20 cellular contexts compared by ENCODE assay signal in genomic region chr2:231883468-231883881, GRCh38. TPM values are rescaled to one million over a fixed set of nuclear protein-coding genes. Genes with fewer than 3 reads are reported as not detected.
DNase-seq lines count a peak whose midpoint lies in the region; TF ChIP-seq lines count a peak whose summit lies in the region.
"Had no signal": no experiment of that assay in that cellular context is flagged by ENCODE, and none has a peak within 500 bp of the region (broad histone marks: within the 10 kb centered on the region; RNA-seq: fewer than 3 reads in every experiment).

No MANE protein-coding gene starts in this region.

- no peak overlapping the region for H3K4me3 ChIP-seq in hepatocyte
- H3K4me3 ChIP-seq: left lung had no signal

- no peak overlapping the region for H3K4me3 Mint-ChIP-seq in HFFc6
- H3K4me3 Mint-ChIP-seq: activated naive CD8-positive, alpha-beta T cell treated with anti-CD3 and anti-CD28 coated beads, Interleukin-2, amount 50 U/mL, for 24 hours; activated T-cell treated with anti-CD3 and anti-CD28 coated beads, Interleukin-2, amount 50 U/mL, for 24 hours had no signal

- H3K79me2 ChIP-seq in hepatocyte, result no peaks in the 10 kb centered on the region

- H3K27me3 Mint-ChIP-seq in HFFc6 (ENCODE audit: insufficient read depth), result peaks cover 44% of the 10 kb centered on the region

- DNase-seq in CD1c-positive myeloid dendritic cell (ENCODE audit: extremely low spot score) (peak; percentile 5), HFFc6 (peak; percentile 21), OCI-M1 (lab: John Stamatoyannopoulos, UW) (peak; percentile 7), hepatocyte (ENCODE audit: low spot score) (peak; percentile 62), SW 1271 (lab: John Stamatoyannopoulos, UW) (no peak), NCI-H1436 treated with DMSO at 0.1 percent for 48 hours (lab: John Stamatoyannopoulos, UW) (no peak), HCEC 1CT (no peak), NCI-H2081 treated with DMSO at 0.1 percent for 48 hours (lab: John Stamatoyannopoulos, UW) (no peak)
- DNase-seq: activated CD4-positive, alpha-beta T cell treated with anti-CD3 and anti-CD28 coated beads for 48 hours; activated naive CD8-positive, alpha-beta T cell treated with anti-CD3 and anti-CD28 coated beads, Interleukin-2, amount 50 U/mL, for 24 hours; activated T-cell treated with anti-CD3 and anti-CD28 coated beads, Interleukin-2, amount 50 U/mL, for 24 hours; AML-193; DND-41; hypothalamus; left lung; NCI-H2081; PC-3 had no signal

- no peaks in the 10 kb centered on the region for H4K20me1 ChIP-seq in hepatocyte (ENCODE audit: insufficient read depth, poor library complexity, severe bottlenecking)

- peaks cover 10% of the 10 kb centered on the region for H3K4me1 Mint-ChIP-seq in HFFc6 (ENCODE audit: low read depth)
- H3K4me1 Mint-ChIP-seq: activated naive CD8-positive, alpha-beta T cell treated with anti-CD3 and anti-CD28 coated beads, Interleukin-2, amount 50 U/mL, for 24 hours had no signal

- H3K4me2 ChIP-seq in hepatocyte, result peak overlapping the region; percentile 45

- no peaks in the 10 kb centered on the region for H3K36me3 ChIP-seq in hepatocyte (replicated peaks; ENCODE audit: insufficient read depth, low read depth)
- H3K36me3 ChIP-seq: left lung had no signal

- H3K27ac Mint-ChIP-seq in HFFc6, result no peak overlapping the region
- H3K27ac Mint-ChIP-seq: activated naive CD8-positive, alpha-beta T cell treated with anti-CD3 and anti-CD28 coated beads, Interleukin-2, amount 50 U/mL, for 24 hours; activated T-cell treated with anti-CD3 and anti-CD28 coated beads, Interleukin-2, amount 50 U/mL, for 24 hours had no signal

- no peaks in the 10 kb centered on the region; the same call in 1 of the 2 replicates for H3K9me3 Mint-ChIP-seq in HFFc6
- H3K9me3 Mint-ChIP-seq: activated naive CD8-positive, alpha-beta T cell treated with anti-CD3 and anti-CD28 coated beads, Interleukin-2, amount 50 U/mL, for 24 hours; activated T-cell treated with anti-CD3 and anti-CD28 coated beads, Interleukin-2, amount 50 U/mL, for 24 hours had no signal

- no peaks in the 10 kb centered on the region for H3K27me3 ChIP-seq in hepatocyte

- H3K36me3 Mint-ChIP-seq in HFFc6 (ENCODE audit: low read depth), result no peaks in the 10 kb centered on the region

- no peak overlapping the region for H2AFZ ChIP-seq in hepatocyte

- TF ChIP-seq CTCF in HFFc6 (IDR thresholded peaks at IDR 0.05) (no peak), hepatocyte (IDR thresholded peaks at IDR 0.05; ENCODE audit: poor library complexity) (no peak)

- no peak overlapping the region for H3K27ac ChIP-seq in hepatocyte
- H3K27ac ChIP-seq: epithelial cell of prostate, left lung had no signal

- no peaks in the 10 kb centered on the region for H3K4me1 ChIP-seq in hepatocyte (ENCODE audit: insufficient read depth)
- H3K4me1 ChIP-seq: left lung had no signal

- H3K9me3 ChIP-seq in hepatocyte (ENCODE audit: low read depth), result no peaks in the 10 kb centered on the region
- H3K9me3 ChIP-seq: left lung had no signal

- H3K9me2 ChIP-seq in hepatocyte (replicated peaks; ENCODE audit: insufficient read depth), result no peaks in the 10 kb centered on the region

- 38% methylated on average over 5 of the region's 5 CpGs for WGBS in hepatocyte (ENCODE audit: low lambda C conversion rate, missing lambda C conversion rate)

RNA-seq across cellular contexts. Expression of gene NPPC, which starts 42.7 kb away (rescaled TPM):
- total RNA-seq in HFFc6 (2021; fragmentation: NEBNext Ultra II Directional; extraction: Animal tissue kit (Norgen Biotek cat#: 25700)), result not detected
- total RNA-seq in hepatocyte, result not detected in 2 replicates
- 1.8 TPM in 1 of 2 replicates, not detected in the other for polyA plus RNA-seq in hepatocyte
- total RNA-seq: left lung; PC-3; pulmonary artery endothelial cell; T-helper 1 cell treated with Interleukin-12 subunit alpha and Interleukin-12 subunit beta and Interleukin-4 antibody, amounts not matched to agents 30 ng/mL and 1 ng/mL, for 36 hours had no signal

Comparison
In these comparisons a context has a peak if more than half of its experiments do, and no peak if none do; other contexts are left out.
1. DNase-seq: peak in CD1c-positive myeloid dendritic cell (single experiment), HFFc6 (single experiment), OCI-M1 (single experiment) and hepatocyte (single experiment); none in SW 1271 (0 of 2), NCI-H1436 treated with DMSO at 0.1 percent for 48 hours (single experiment), HCEC 1CT (single experiment) and NCI-H2081 treated with DMSO at 0.1 percent for 48 hours (single experiment).